In the genomic region with DNA sequence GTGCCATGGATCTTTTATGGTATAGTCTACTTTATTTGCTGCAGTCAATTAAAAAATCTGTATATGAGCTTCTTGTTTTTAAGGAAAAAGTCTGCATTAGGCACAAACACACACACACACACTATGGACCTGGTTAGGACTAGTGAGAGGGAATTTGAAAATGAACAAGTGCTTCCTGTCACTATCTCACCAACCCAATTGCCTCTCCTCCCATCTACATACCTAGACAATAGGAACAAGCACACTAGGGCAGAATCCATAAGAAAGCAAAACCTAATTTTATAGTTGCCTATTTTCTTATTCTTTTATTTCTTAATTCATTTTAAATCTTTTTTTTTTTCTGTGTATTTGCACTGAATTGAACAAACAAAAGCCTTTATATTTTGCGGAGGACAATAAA, we compare ENCODE assay signal across 26 cellular contexts.
"Had no signal": no experiment of that assay in that cellular context is flagged by ENCODE, and none has a peak within 500 bp of the region (broad histone marks: within the 10 kb centered on the region; RNA-seq: fewer than 3 reads in every experiment).

No MANE protein-coding gene starts in this region.

- H3K9me3 ChIP-seq: colonic mucosa, esophagus squamous epithelium, gastrocnemius medialis, heart right ventricle, lower lobe of right lung, mucosa of descending colon had no signal

- H3K36me3 ChIP-seq: colonic mucosa, esophagus squamous epithelium, gastrocnemius medialis, heart right ventricle, lower lobe of right lung had no signal

- H3K4me3 ChIP-seq: colonic mucosa, esophagus squamous epithelium, gastrocnemius medialis, heart right ventricle, lower lobe of right lung, mucosa of descending colon had no signal

- FAIRE-seq: endometrium, islet of Langerhans, keratinocyte had no signal

- H3K27ac ChIP-seq: colonic mucosa, epithelial cell of prostate, esophagus squamous epithelium, gastrocnemius medialis, lower lobe of right lung had no signal

- H3K27me3 ChIP-seq: colonic mucosa, esophagus squamous epithelium, gastrocnemius medialis, heart right ventricle had no signal

- ATAC-seq: effector memory CD8-positive, alpha-beta T cell; esophagus mucosa; gastrocnemius medialis; heart right ventricle; left cardiac atrium; left lobe of liver; left ventricle myocardium superior; lower lobe of right lung; mucosa of descending colon had no signal

- DNase-seq: colonic mucosa; cortex of kidney; effector CD8-positive, alpha-beta T cell; effector memory CD8-positive, alpha-beta T cell; endodermal cell; erythroblast; esophagus squamous epithelium; foreskin fibroblast; foreskin melanocyte; gastrocnemius medialis; glutamatergic neuron; head of caudate nucleus; heart right ventricle; hippocampal formation; left cardiac atrium; left ventricle myocardium superior; lower lobe of right lung; mesenchymal stem cell; mucosa of descending colon; naive B cell had no signal

- H3K4me1 ChIP-seq: colonic mucosa, lower lobe of right lung had no signal
